Comparison of ENCODE assay signal across 20 cellular contexts in the genomic region with DNA sequence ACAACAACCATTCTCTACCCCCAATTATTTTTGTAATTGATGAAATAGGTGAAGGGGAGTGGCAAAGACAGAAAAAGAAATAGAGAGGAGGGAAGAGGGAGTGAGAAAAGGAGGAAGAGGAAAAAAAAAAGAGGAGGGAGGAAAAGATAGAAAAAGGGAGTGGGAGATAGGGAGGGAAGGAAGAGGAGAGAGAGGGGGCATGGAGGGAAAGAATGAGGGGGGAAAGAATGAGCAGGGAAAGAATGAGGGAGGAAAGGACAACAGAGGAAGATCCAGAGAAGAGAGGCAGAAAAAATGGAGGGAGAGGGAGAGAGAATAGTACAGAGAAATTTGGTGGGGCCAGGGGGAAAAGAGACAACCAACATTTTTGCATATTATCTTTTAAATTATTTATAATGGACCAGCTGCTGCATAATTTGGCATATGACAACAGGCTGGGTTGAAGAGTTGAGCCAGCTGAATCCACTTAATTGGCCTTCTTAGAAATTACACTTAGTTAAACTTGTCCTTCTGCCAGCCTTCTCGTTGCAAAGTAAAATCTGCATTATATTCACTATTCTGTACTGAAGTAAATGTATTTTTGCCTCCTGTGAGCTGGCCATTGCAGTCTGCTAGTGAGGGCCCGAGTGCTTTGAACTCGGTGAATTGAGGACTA.
DNase-seq lines count a peak whose midpoint lies in the region; ATAC-seq and TF ChIP-seq lines count a peak whose summit lies in the region.
"Had no signal": no experiment of that assay in that cellular context is flagged by ENCODE, and none has a peak within 500 bp of the region (broad histone marks: within the 10 kb centered on the region; RNA-seq: fewer than 3 reads in every experiment).

No MANE protein-coding gene starts in this region.

- no peaks in the 10 kb centered on the region for H3K9me3 Mint-ChIP-seq in activated naive CD8-positive, alpha-beta T cell treated with anti-CD3 and anti-CD28 coated beads, Interleukin-2, amount 10 ng/mL, durations not matched to agents 7 days and 5 days
- no peaks in the 10 kb centered on the region for H3K9me3 Mint-ChIP-seq in osteocyte (ENCODE audit: unreplicated experiment)
- H3K9me3 Mint-ChIP-seq: activated CD8-positive, alpha-beta T cell treated with anti-CD3 and anti-CD28 coated beads for 36 hours; natural killer cell treated with Interleukin-12 subunit alpha and Interleukin-12 subunit beta and Interleukin-15 and Interleukin-18, amount 100 ng/mL, for 72 hours had no signal

- POLR2A ChIA-PET in activated naive CD8-positive, alpha-beta T cell treated with anti-CD3 and anti-CD28 coated beads, Interleukin-2, amount 10 ng/mL, durations not matched to agents 7 days and 5 days (lab: Charles Lee) = no interaction called here

- DNase-seq in DMS 273 (lab: John Stamatoyannopoulos, UW; ENCODE audit: unreplicated experiment) (peak; percentile 65), NCI-H1105 (lab: John Stamatoyannopoulos, UW) (peak; percentile 70), osteocyte (ENCODE audit: extremely low spot score, unreplicated experiment) (no peak), mesenteric fat pad (ENCODE audit: low spot score) (no peak), HuH-7.5 (ENCODE audit: low spot score) (no peak), NCI-H1436 treated with DMSO at 0.1 percent for 48 hours (lab: John Stamatoyannopoulos, UW) (no peak)
- no peak for DNase-seq in activated naive CD8-positive, alpha-beta T cell treated with anti-CD3 and anti-CD28 coated beads, Interleukin-2, amount 10 ng/mL, durations not matched to agents 7 days and 5 days
- DNase-seq: activated CD4-positive, CD25-positive, alpha-beta regulatory T cell; activated CD8-positive, alpha-beta T cell treated with anti-CD3 and anti-CD28 coated beads for 36 hours; activated naive CD4-positive, alpha-beta T cell treated with anti-CD3 and anti-CD28 coated beads, Interleukin-2, amount 50 U/mL, for 16 hours; activated T-cell treated with anti-CD3 and anti-CD28 coated beads, Interleukin-2, amount 50 U/mL, for 1 hour; AML-193; body of pancreas; H7; head of caudate nucleus; left colon; posterior cingulate gyrus; stimulated activated naive CD4-positive, alpha-beta T cell; T-helper 9 cell had no signal

- H3K4me3 Mint-ChIP-seq in activated naive CD8-positive, alpha-beta T cell treated with anti-CD3 and anti-CD28 coated beads, Interleukin-2, amount 10 ng/mL, durations not matched to agents 7 days and 5 days = no peak overlapping the region
- no peak overlapping the region for H3K4me3 Mint-ChIP-seq in osteocyte (ENCODE audit: unreplicated experiment)
- H3K4me3 Mint-ChIP-seq: activated CD8-positive, alpha-beta T cell treated with anti-CD3 and anti-CD28 coated beads for 36 hours; natural killer cell treated with Interleukin-12 subunit alpha and Interleukin-12 subunit beta and Interleukin-15 and Interleukin-18, amount 100 ng/mL, for 72 hours had no signal

- H3K4me1 Mint-ChIP-seq in activated naive CD8-positive, alpha-beta T cell treated with anti-CD3 and anti-CD28 coated beads, Interleukin-2, amount 10 ng/mL, durations not matched to agents 7 days and 5 days = no peaks in the 10 kb centered on the region
- peaks cover 33% of the 10 kb centered on the region for H3K4me1 Mint-ChIP-seq in osteocyte (ENCODE audit: unreplicated experiment)

- H3K27me3 Mint-ChIP-seq in activated naive CD8-positive, alpha-beta T cell treated with anti-CD3 and anti-CD28 coated beads, Interleukin-2, amount 10 ng/mL, durations not matched to agents 7 days and 5 days = no peaks in the 10 kb centered on the region
- H3K27me3 Mint-ChIP-seq in osteocyte (ENCODE audit: unreplicated experiment) = no peaks in the 10 kb centered on the region
- H3K27me3 Mint-ChIP-seq: activated CD8-positive, alpha-beta T cell treated with anti-CD3 and anti-CD28 coated beads for 36 hours; natural killer cell treated with Interleukin-12 subunit alpha and Interleukin-12 subunit beta and Interleukin-15 and Interleukin-18, amount 100 ng/mL, for 72 hours had no signal

- no peak for TF ChIP-seq CTCF in osteocyte (IDR thresholded peaks at IDR 0.05)

- peaks cover 11% of the 10 kb centered on the region for H3K36me3 Mint-ChIP-seq in activated naive CD8-positive, alpha-beta T cell treated with anti-CD3 and anti-CD28 coated beads, Interleukin-2, amount 10 ng/mL, durations not matched to agents 7 days and 5 days
- peaks cover 7% of the 10 kb centered on the region for H3K36me3 Mint-ChIP-seq in osteocyte (ENCODE audit: unreplicated experiment)

- H3K27ac Mint-ChIP-seq in activated naive CD8-positive, alpha-beta T cell treated with anti-CD3 and anti-CD28 coated beads, Interleukin-2, amount 10 ng/mL, durations not matched to agents 7 days and 5 days = peak overlapping the region; percentile 36
- peak overlapping the region; percentile 62 for H3K27ac Mint-ChIP-seq in osteocyte (ENCODE audit: unreplicated experiment)
- H3K27ac Mint-ChIP-seq: activated CD8-positive, alpha-beta T cell treated with anti-CD3 and anti-CD28 coated beads for 36 hours; natural killer cell treated with Interleukin-12 subunit alpha and Interleukin-12 subunit beta and Interleukin-15 and Interleukin-18, amount 100 ng/mL, for 72 hours had no signal

- no peak for ATAC-seq in activated naive CD8-positive, alpha-beta T cell treated with anti-CD3 and anti-CD28 coated beads, Interleukin-2, amount 10 ng/mL, durations not matched to agents 7 days and 5 days (ENCODE audit: low read depth)
- ATAC-seq: activated CD8-positive, alpha-beta T cell treated with anti-CD3 and anti-CD28 coated beads for 36 hours; body of pancreas; left colon; natural killer cell treated with Interleukin-12 subunit alpha and Interleukin-12 subunit beta and Interleukin-15 and Interleukin-18, amount 100 ng/mL, for 72 hours had no signal

Comparison
In these comparisons a context has a peak if more than half of its experiments do, and no peak if none do; other contexts are left out.
1. DNase-seq: peak in DMS 273 (single experiment) and NCI-H1105 (single experiment); none in activated naive CD8-positive, alpha-beta T cell treated with anti-CD3 and anti-CD28 coated beads, Interleukin-2, amount 10 ng/mL, durations not matched to agents 7 days and 5 days (single experiment), osteocyte (single experiment), mesenteric fat pad (single experiment), HuH-7.5 (single experiment) and NCI-H1436 treated with DMSO at 0.1 percent for 48 hours (single experiment).